Comparison of ENCODE assay signal across 11 cellular contexts in genomic region chr11:21514298-21514697, GRCh38.
DNase-seq lines count a peak whose midpoint lies in the region; ATAC-seq and TF ChIP-seq lines count a peak whose summit lies in the region.
"Had no signal": no experiment of that assay in that cellular context is flagged by ENCODE, and none has a peak within 500 bp of the region (broad histone marks: within the 10 kb centered on the region; RNA-seq: fewer than 3 reads in every experiment).

No MANE protein-coding gene starts in this region.

- in situ Hi-C loops in brain microvascular endothelial cell (cut with HindIII; ENCODE audit: low pct_ligation_motif_present, low sequenced_read_pairs): no loop called here

- no peaks in the 10 kb centered on the region for H3K36me3 Mint-ChIP-seq in activated CD4-positive, alpha-beta T cell treated with anti-CD3 and anti-CD28 coated beads for 36 hours (ENCODE audit: low read depth)
- no peaks in the 10 kb centered on the region for H3K36me3 Mint-ChIP-seq in endodermal cell (ENCODE audit: low read depth)

- H3K4me1 ChIP-seq in endodermal cell (ENCODE audit: control insufficient read depth, insufficient read depth, low read length): no peaks in the 10 kb centered on the region
- H3K4me1 ChIP-seq: tibial nerve had no signal

- 56 to 70% methylated on average over 2 to 3 of the region's 3 CpGs for WGBS in endodermal cell (ENCODE audit: insufficient coverage in 1 of 2, insufficient read length in 1 of 2), 2 experiments

- H3K4me3 ChIP-seq in endodermal cell (ENCODE audit: low read length): no peak overlapping the region
- H3K4me3 ChIP-seq in foreskin fibroblast (ENCODE audit: low read depth in 1 of 2, low read length in 2 of 2): no peak overlapping the region
- H3K4me3 ChIP-seq in brain microvascular endothelial cell (ENCODE audit: low read depth, low read length): no peak overlapping the region
- H3K4me3 ChIP-seq: K562, tibial nerve had no signal

- no peak overlapping the region for H3K9ac ChIP-seq in endodermal cell (ENCODE audit: extremely low read depth, low read length, poor library complexity, severe bottlenecking)

- no peaks in the 10 kb centered on the region for H3K27me3 ChIP-seq in endodermal cell (ENCODE audit: control insufficient read depth, insufficient read depth, low read length, poor library complexity, severe bottlenecking)
- no peaks in the 10 kb centered on the region for H3K27me3 ChIP-seq in brain microvascular endothelial cell (replicated peaks)
- H3K27me3 ChIP-seq: tibial nerve had no signal

- CTCF ChIA-PET in activated CD4-positive, alpha-beta T cell treated with anti-CD3 and anti-CD28 coated beads for 36 hours (lab: Charles Lee): interaction anchor here (1.1 kb wide), 1 partner anchor 12 kb away, joined by 4 read pairs; no protein-coding TSS in a partner anchor

- peak; percentile 7 for DNase-seq in activated CD4-positive, alpha-beta T cell treated with anti-CD3 and anti-CD28 coated beads for 36 hours
- no peak for DNase-seq in activated CD4-positive, alpha-beta T cell treated with anti-CD3 and anti-CD28 coated beads, Interleukin-2, amount 50 U/mL, for 1 hour
- DNase-seq in NCI-H524 (lab: John Stamatoyannopoulos, UW) (peak; percentile 14 to 64), endodermal cell (peak; percentile 67), NCI-H510A (lab: John Stamatoyannopoulos, UW) (no peak), foreskin fibroblast (no peak), brain microvascular endothelial cell (no peak)
- DNase-seq: stimulated activated CD4-positive, alpha-beta T cell treated with anti-CD3 and anti-CD28 coated beads, Interleukin-2, amount 100 ng/mL, for 24 hours had no signal

- POLR2A ChIA-PET in activated CD4-positive, alpha-beta T cell treated with anti-CD3 and anti-CD28 coated beads for 36 hours (lab: Charles Lee): no interaction called here

- H3K4me3 Mint-ChIP-seq in activated CD4-positive, alpha-beta T cell treated with anti-CD3 and anti-CD28 coated beads for 36 hours: no peak overlapping the region
- no peak overlapping the region for H3K4me3 Mint-ChIP-seq in endodermal cell

- H3K27ac Mint-ChIP-seq in activated CD4-positive, alpha-beta T cell treated with anti-CD3 and anti-CD28 coated beads for 36 hours: no peak overlapping the region
- no peak overlapping the region for H3K27ac Mint-ChIP-seq in endodermal cell

- no peaks in the 10 kb centered on the region for H3K9me3 ChIP-seq in endodermal cell (ENCODE audit: control insufficient read depth, low read length)
- H3K9me3 ChIP-seq: tibial nerve had no signal

- no peaks in the 10 kb centered on the region for H3K36me3 ChIP-seq in endodermal cell (ENCODE audit: control insufficient read depth, insufficient read depth, low read length)
- no peaks in the 10 kb centered on the region for H3K36me3 ChIP-seq in brain microvascular endothelial cell (replicated peaks)
- H3K36me3 ChIP-seq: tibial nerve had no signal

- no peak for ATAC-seq in activated CD4-positive, alpha-beta T cell treated with anti-CD3 and anti-CD28 coated beads for 36 hours
- no peak for ATAC-seq in GM19035 (IDR thresholded peaks at IDR 0.05; ENCODE audit: unreplicated experiment)
- ATAC-seq: K562 had no signal

- H3K9me3 Mint-ChIP-seq in activated CD4-positive, alpha-beta T cell treated with anti-CD3 and anti-CD28 coated beads for 36 hours (ENCODE audit: low read depth): no peaks in the 10 kb centered on the region
- H3K9me3 Mint-ChIP-seq in endodermal cell: no peaks in the 10 kb centered on the region

- H3K27ac ChIP-seq in endodermal cell (ENCODE audit: low read depth, low read length) (no peak overlapping the region), brain microvascular endothelial cell (no peak overlapping the region)
- H3K27ac ChIP-seq: tibial nerve had no signal

- no peaks in the 10 kb centered on the region for H3K4me1 Mint-ChIP-seq in activated CD4-positive, alpha-beta T cell treated with anti-CD3 and anti-CD28 coated beads for 36 hours
- no peaks in the 10 kb centered on the region for H3K4me1 Mint-ChIP-seq in endodermal cell

- intact Hi-C loops in activated CD4-positive, alpha-beta T cell treated with anti-CD3 and anti-CD28 coated beads for 36 hours (cut with DNase I, micrococcal nuclease): loop anchor here in 1 of 2 experiments (5.0 kb wide), 1 partner anchor 867 kb away; no protein-coding TSS in a partner anchor

- TF ChIP-seq CTCF in endodermal cell (conservative IDR thresholded peaks at IDR 0.05) (peak; percentile 82), foreskin fibroblast (IDR thresholded peaks at IDR 0.05; ENCODE audit: low read depth, low read length) (no peak), brain microvascular endothelial cell (IDR thresholded peaks at IDR 0.05; ENCODE audit: low read depth, low read length, missing control alignments) (no peak)

- H3K27me3 Mint-ChIP-seq in activated CD4-positive, alpha-beta T cell treated with anti-CD3 and anti-CD28 coated beads for 36 hours: no peaks in the 10 kb centered on the region
- H3K27me3 Mint-ChIP-seq in endodermal cell (ENCODE audit: insufficient read depth): no peaks in the 10 kb centered on the region

Comparison
In these comparisons a context has a peak if more than half of its experiments do, and no peak if none do; other contexts are left out.
1. DNase-seq: peak in activated CD4-positive, alpha-beta T cell treated with anti-CD3 and anti-CD28 coated beads for 36 hours (single experiment), NCI-H524 (2 of 2) and endodermal cell (single experiment); none in activated CD4-positive, alpha-beta T cell treated with anti-CD3 and anti-CD28 coated beads, Interleukin-2, amount 50 U/mL, for 1 hour (single experiment), NCI-H510A (single experiment), foreskin fibroblast (0 of 2) and brain microvascular endothelial cell (single experiment).